25 cellular contexts compared by ENCODE assay signal in the genomic region with DNA sequence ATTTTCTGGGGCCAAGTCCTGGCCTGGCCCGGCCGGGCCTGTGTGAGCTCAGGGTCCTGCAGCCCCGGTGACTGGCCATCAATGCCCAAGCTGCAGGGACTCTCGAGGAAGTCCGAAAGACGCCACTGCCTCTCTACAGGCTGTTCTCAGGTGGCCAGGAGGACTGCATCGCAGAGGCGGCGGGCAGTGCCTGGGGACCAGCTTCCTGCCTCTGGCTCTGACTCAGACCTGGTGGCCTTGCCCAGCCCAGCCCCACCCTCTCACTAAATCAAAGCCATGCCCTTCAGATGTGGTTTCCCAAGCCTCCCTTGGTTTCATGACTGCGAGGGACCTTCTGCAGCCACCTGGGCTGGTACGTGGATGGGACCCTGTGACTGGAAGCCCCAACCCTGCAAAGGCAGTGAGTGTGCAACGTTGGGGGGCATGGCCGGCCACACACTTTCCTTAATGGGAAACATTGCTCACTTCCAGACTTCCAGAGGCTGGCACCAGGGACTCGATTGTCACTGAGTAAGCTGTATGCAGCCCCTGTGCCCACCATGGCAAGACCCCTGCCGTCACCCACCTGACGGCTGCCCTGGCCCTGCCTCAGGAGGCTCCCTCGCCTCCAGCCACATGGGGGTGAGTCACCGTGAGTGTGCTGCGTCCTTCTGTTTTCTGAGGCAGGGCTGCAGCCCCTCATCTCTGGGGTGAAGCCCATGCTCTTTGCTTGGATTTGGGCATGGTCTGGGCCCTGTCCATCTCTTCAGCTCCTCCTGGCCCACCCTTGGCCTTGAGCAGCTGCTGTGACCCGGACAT. TPM values are rescaled to one million over a fixed set of nuclear protein-coding genes. Genes with fewer than 3 reads are reported as not detected.
DNase-seq lines count a peak whose midpoint lies in the region; ATAC-seq and TF ChIP-seq lines count a peak whose summit lies in the region.
"Had no signal": no experiment of that assay in that cellular context is flagged by ENCODE, and none has a peak within 500 bp of the region (broad histone marks: within the 10 kb centered on the region; RNA-seq: fewer than 3 reads in every experiment).

No MANE protein-coding gene starts in this region.

- no peaks in the 10 kb centered on the region for H3K4me1 Mint-ChIP-seq in natural killer cell treated with Interleukin-12 subunit alpha and Interleukin-12 subunit beta and Interleukin-15 and Interleukin-18, amount 100 ng/mL, for 72 hours (ENCODE audit: low read depth in 2 of 2)
- H3K4me1 Mint-ChIP-seq in natural killer cell (no peaks in the 10 kb centered on the region), T-helper 17 cell (peaks cover 4% of the 10 kb centered on the region)
- H3K4me1 Mint-ChIP-seq: naive thymus-derived CD4-positive, alpha-beta T cell had no signal

- peaks cover 22% of the 10 kb centered on the region; the same call in 1 of the 2 replicates for H3F3A ChIP-seq in PC-9 (ENCODE audit: insufficient read depth, low read depth)

- no TSS peak for BruUV-seq in PC-9 (replicated peaks; lab: Mats Ljungman, UMichigan)

- no peak for TF ChIP-seq CTCF in natural killer cell (IDR thresholded peaks at IDR 0.05)
- TF ChIP-seq CTCF in PC-9 (conservative IDR thresholded peaks at IDR 0.05), result no peak

- ATAC-seq in natural killer cell treated with Interleukin-12 subunit alpha and Interleukin-12 subunit beta and Interleukin-15 and Interleukin-18, amount 100 ng/mL, for 72 hours, result no peak
- ATAC-seq in natural killer cell (no peak), esophagus mucosa (peak; percentile 58), T-helper 17 cell (no peak), GM18870 (IDR thresholded peaks at IDR 0.05; ENCODE audit: unreplicated experiment) (no peak)
- ATAC-seq: activated CD8-positive, alpha-beta T cell treated with anti-CD3 and anti-CD28 coated beads, Interleukin-2, amount 10 ng/mL, durations not matched to agents 7 days and 5 days; naive thymus-derived CD4-positive, alpha-beta T cell; right lobe of liver had no signal

- POLR2A ChIA-PET in PC-9 (lab: Charles Lee; ENCODE audit: unreplicated experiment), result interaction anchor here (0.6 to 0.8 kb wide), 2 partner anchors 15 to 795 kb away, joined by 3 to 19 read pairs; no protein-coding TSS in a partner anchor

- no peaks in the 10 kb centered on the region for H3K36me3 Mint-ChIP-seq in natural killer cell treated with Interleukin-12 subunit alpha and Interleukin-12 subunit beta and Interleukin-15 and Interleukin-18, amount 100 ng/mL, for 72 hours
- H3K36me3 Mint-ChIP-seq in natural killer cell (no peaks in the 10 kb centered on the region), T-helper 17 cell (ENCODE audit: low read depth) (no peaks in the 10 kb centered on the region)
- H3K36me3 Mint-ChIP-seq: naive thymus-derived CD4-positive, alpha-beta T cell had no signal

- H3K9me3 Mint-ChIP-seq in natural killer cell treated with Interleukin-12 subunit alpha and Interleukin-12 subunit beta and Interleukin-15 and Interleukin-18, amount 100 ng/mL, for 72 hours, result no peaks in the 10 kb centered on the region
- H3K9me3 Mint-ChIP-seq in natural killer cell, result no peaks in the 10 kb centered on the region
- H3K9me3 Mint-ChIP-seq: naive thymus-derived CD4-positive, alpha-beta T cell had no signal

- no peak overlapping the region for H3K27ac Mint-ChIP-seq in natural killer cell treated with Interleukin-12 subunit alpha and Interleukin-12 subunit beta and Interleukin-15 and Interleukin-18, amount 100 ng/mL, for 72 hours
- no peak overlapping the region for H3K27ac Mint-ChIP-seq in natural killer cell
- no peak overlapping the region for H3K27ac Mint-ChIP-seq in T-helper 17 cell
- H3K27ac Mint-ChIP-seq: activated CD8-positive, alpha-beta T cell treated with anti-CD3 and anti-CD28 coated beads, Interleukin-2, amount 10 ng/mL, durations not matched to agents 7 days and 5 days; naive thymus-derived CD4-positive, alpha-beta T cell had no signal

- H3K4me3 Mint-ChIP-seq in natural killer cell treated with Interleukin-12 subunit alpha and Interleukin-12 subunit beta and Interleukin-15 and Interleukin-18, amount 100 ng/mL, for 72 hours, result no peak overlapping the region
- no peak overlapping the region for H3K4me3 Mint-ChIP-seq in natural killer cell
- H3K4me3 Mint-ChIP-seq in T-helper 17 cell, result no peak overlapping the region
- H3K4me3 Mint-ChIP-seq: activated CD8-positive, alpha-beta T cell treated with anti-CD3 and anti-CD28 coated beads, Interleukin-2, amount 10 ng/mL, durations not matched to agents 7 days and 5 days; naive thymus-derived CD4-positive, alpha-beta T cell had no signal

- H3K4me1 ChIP-seq in PC-9 (replicated peaks; ENCODE audit: insufficient read depth), result peaks cover 16% of the 10 kb centered on the region
- H3K4me1 ChIP-seq: upper lobe of left lung had no signal

- peaks cover 8 to 22% of the 10 kb centered on the region in 2 donors for H3K27me3 Mint-ChIP-seq in natural killer cell treated with Interleukin-12 subunit alpha and Interleukin-12 subunit beta and Interleukin-15 and Interleukin-18, amount 100 ng/mL, for 72 hours
- H3K27me3 Mint-ChIP-seq in natural killer cell (ENCODE audit: low read depth in 2 of 2), result peaks cover 15 to 16% of the 10 kb centered on the region in 2 donors
- H3K27me3 Mint-ChIP-seq in T-helper 17 cell, result peaks cover 37% of the 10 kb centered on the region

- no peaks in the 10 kb centered on the region for H3K9me2 ChIP-seq in PC-9 (ENCODE audit: insufficient read depth)

- in situ Hi-C loops in ACHN (cut with HindIII; ENCODE audit: low pct_ligation_motif_present, low pct_unique_long_range_greater_than_20kb, low sequenced_read_pairs), result no loop called here

- intact Hi-C loops in natural killer cell (cut with micrococcal nuclease), result no loop called here
- intact Hi-C loops in PC-9 (cut with micrococcal nuclease; ENCODE audit: unreplicated experiment), result loop anchor here (2.0 kb wide), 1 partner anchor 16 kb away; no protein-coding TSS in a partner anchor

- peak overlapping the region; percentile 13; the same call in 1 of the 2 replicates for H3K4me3 ChIP-seq in PC-9
- H3K4me3 ChIP-seq: BLaER1 treated with 17β-estradiol and CSF1 and Interleukin-3, amounts not matched to agents 10 nM and 100 nM; right lobe of liver; upper lobe of left lung had no signal

- CTCF ChIA-PET in PC-9 (lab: Charles Lee), result interaction anchor here (0.7 kb wide), 1 partner anchor 898 kb away, joined by 7 read pairs; no protein-coding TSS in a partner anchor

- no peak overlapping the region for H2AFZ ChIP-seq in PC-9

- no peaks in the 10 kb centered on the region for H3K79me2 ChIP-seq in PC-9 (ENCODE audit: low read depth)

- H3K27me3 ChIP-seq in PC-9 (ENCODE audit: insufficient read depth, low read depth), result no peaks in the 10 kb centered on the region
- H3K27me3 ChIP-seq: right lobe of liver had no signal

- no peak overlapping the region for H3K27ac ChIP-seq in PC-9
- H3K27ac ChIP-seq: BLaER1 treated with 17β-estradiol and CSF1 and Interleukin-3, amounts not matched to agents 10 nM and 100 nM; right lobe of liver; upper lobe of left lung had no signal

- H3K36me3 ChIP-seq in PC-9 (ENCODE audit: low read depth), result no peaks in the 10 kb centered on the region
- H3K36me3 ChIP-seq: BLaER1 treated with 17β-estradiol and CSF1 and Interleukin-3, amounts not matched to agents 10 nM and 100 nM; right lobe of liver; upper lobe of left lung had no signal

- peak; percentile 8 for DNase-seq in natural killer cell treated with Interleukin-12 subunit alpha and Interleukin-12 subunit beta and Interleukin-15 and Interleukin-18, amount 100 ng/mL, for 72 hours (ENCODE audit: low spot score)
- DNase-seq in natural killer cell, result no peak
- DNase-seq in PC-9, result peak; percentile 83 to 89
- DNase-seq in superior temporal gyrus (ENCODE audit: extremely low spot score), result no peak
- DNase-seq in ACHN, result no peak
- no peak for DNase-seq in T-helper 17 cell
- DNase-seq: activated CD4-positive, CD25-positive, alpha-beta regulatory T cell treated with anti-CD3 and anti-CD28 coated beads, Interleukin-2, amount 50 U/mL, for 72 hours; activated CD8-positive, alpha-beta T cell treated with anti-CD3 and anti-CD28 coated beads, Interleukin-2, amount 10 ng/mL, durations not matched to agents 7 days and 5 days; activated gamma-delta T cell; amniotic stem cell; dermis blood vessel endothelial cell; IMR-90; naive thymus-derived CD4-positive, alpha-beta T cell; NCI-H1417 treated with DMSO at 0.1 percent for 48 hours; NCI-H2107; NCI-H510A treated with DMSO at 0.1 percent for 48 hours; stimulated activated CD4-positive, alpha-beta T cell treated with anti-CD3 and anti-CD28 coated beads, Interleukin-15, amount 100 ng/mL, for 24 hours; stimulated activated CD8-positive, alpha-beta memory T cell treated with anti-CD3 and anti-CD28 coated beads, Interleukin-4, amount 100 ng/mL, for 48 hours had no signal

- no peaks in the 10 kb centered on the region for H3K9me3 ChIP-seq in PC-9 (ENCODE audit: insufficient read depth, low read depth)
- no peaks in the 10 kb centered on the region for H3K9me3 ChIP-seq in T-helper 17 cell (ENCODE audit: control insufficient read depth, low read length, poor library complexity, severe bottlenecking)
- H3K9me3 ChIP-seq: right lobe of liver had no signal

- peak overlapping the region; percentile 73 for H3K4me2 ChIP-seq in PC-9

- no peaks in the 10 kb centered on the region for H4K20me1 ChIP-seq in PC-9 (ENCODE audit: insufficient read depth)

RNA-seq across cellular contexts. Expression of a gene that starts 6.0 kb away (rescaled TPM):
- not detected for total RNA-seq in natural killer cell treated with Interleukin-12 subunit alpha and Interleukin-12 subunit beta and Interleukin-15 and Interleukin-18, amount 100 ng/mL, for 72 hours
- total RNA-seq in natural killer cell (not detected), PC-9 (2021) (not detected in 2 replicates), esophagus mucosa (not detected), T-helper 17 cell (not detected)
- total RNA-seq: activated CD8-positive, alpha-beta T cell treated with anti-CD3 and anti-CD28 coated beads, Interleukin-2, amount 10 ng/mL, durations not matched to agents 7 days and 5 days; dermis blood vessel endothelial cell; IMR-90; mesenteric fat pad; naive thymus-derived CD4-positive, alpha-beta T cell; right lobe of liver; Right ventricle myocardium superior; upper lobe of left lung had no signal

RNA-seq across cellular contexts. Expression of a gene that starts 50.1 kb away (rescaled TPM):
- not detected for total RNA-seq in natural killer cell treated with Interleukin-12 subunit alpha and Interleukin-12 subunit beta and Interleukin-15 and Interleukin-18, amount 100 ng/mL, for 72 hours
- not detected for total RNA-seq in natural killer cell
- total RNA-seq in PC-9 (2021), result not detected in 2 replicates
- not detected for total RNA-seq in esophagus mucosa
- not detected for total RNA-seq in T-helper 17 cell
- total RNA-seq: activated CD8-positive, alpha-beta T cell treated with anti-CD3 and anti-CD28 coated beads, Interleukin-2, amount 10 ng/mL, durations not matched to agents 7 days and 5 days; dermis blood vessel endothelial cell; IMR-90; mesenteric fat pad; naive thymus-derived CD4-positive, alpha-beta T cell; right lobe of liver; Right ventricle myocardium superior; upper lobe of left lung had no signal

Comparison
In these comparisons a context has a peak if more than half of its experiments do, and no peak if none do; other contexts are left out.
1. DNase-seq: peak in natural killer cell treated with Interleukin-12 subunit alpha and Interleukin-12 subunit beta and Interleukin-15 and Interleukin-18, amount 100 ng/mL, for 72 hours (single experiment) and PC-9 (2 of 2); none in natural killer cell (single experiment), superior temporal gyrus (single experiment), ACHN (single experiment) and T-helper 17 cell (0 of 3).